8 cellular contexts compared by ENCODE assay signal in the genomic region with DNA sequence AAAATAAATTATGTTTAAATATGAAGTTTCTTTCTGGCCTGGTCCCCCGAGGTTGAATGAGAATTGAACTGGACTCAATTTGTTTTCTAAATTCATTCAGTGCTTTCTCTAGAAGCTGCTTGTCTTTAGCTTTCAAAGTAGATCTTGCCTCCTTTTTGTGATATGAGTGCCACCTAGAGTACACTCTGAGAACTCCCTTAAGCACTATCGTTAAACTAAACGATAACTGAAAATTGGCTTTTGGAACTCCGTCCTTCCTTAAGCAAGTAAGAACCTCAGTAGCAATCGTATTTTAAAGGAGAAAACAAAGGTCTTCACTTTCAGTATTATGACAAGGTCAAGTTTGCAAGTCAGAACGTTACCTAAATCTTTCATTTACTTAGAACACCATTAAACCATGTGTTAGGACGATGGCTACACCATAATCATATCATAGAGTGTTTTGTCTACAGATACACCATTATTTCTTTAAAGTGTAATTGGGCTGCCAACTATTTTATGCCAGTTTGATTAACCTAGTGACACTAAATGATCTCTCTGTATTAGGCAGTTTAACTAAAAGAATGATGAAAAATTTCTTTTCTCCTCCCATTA.
DNase-seq lines count a peak whose midpoint lies in the region; ATAC-seq, FAIRE-seq and TF ChIP-seq lines count a peak whose summit lies in the region.

No MANE protein-coding gene starts in this region.

- intact Hi-C loops in GM12878 (cut with micrococcal nuclease; ENCODE audit: unreplicated experiment) = loop anchor here (1.0 to 10.0 kb wide), 6 partner anchors 202 to 842 kb away; a partner anchor contains a TSS
- intact Hi-C loops in thyroid gland (cut with DNase I) = loop anchor here (10.0 kb wide), 2 partner anchors 202 to 232 kb away; no protein-coding TSS in a partner anchor

- H2AFZ ChIP-seq in GM12878 (ENCODE audit: control insufficient read depth, low read depth, low read length) = no peak overlapping the region

- no peak overlapping the region for H3K27ac ChIP-seq in GM12878 (ENCODE audit: control insufficient read depth, insufficient read depth)
- H3K27ac ChIP-seq in thyroid gland = no peak overlapping the region

- H3K36me3 ChIP-seq in GM12878 (ENCODE audit: control insufficient read depth in 2 of 2, insufficient read depth in 2 of 2, low read length in 1 of 2) (no peaks in the 10 kb centered on the region), thyroid gland (no peaks in the 10 kb centered on the region)

- peak; percentile 98 for FAIRE-seq in D721Med (lab: Jason Lieb, UNC)
- FAIRE-seq in GM12878 (lab: Jason Lieb, UNC) = no peak

- DNase-seq in D721Med (ENCODE audit: insufficient read length, low spot score) (no peak), GM19238 (ENCODE audit: insufficient read length, low spot score) (peak; percentile 2), NCI-H526 treated with DMSO at 0.1 percent for 48 hours (lab: John Stamatoyannopoulos, UW) (peak; percentile 34), GM12878 (ENCODE audit: low read depth, low spot score) (no peak), iris pigment epithelial cell (ENCODE audit: low read depth) (peak; percentile 59), thyroid gland (no peak), GOT3 (lab: John Stamatoyannopoulos, UW) (no peak)

- POLR2A ChIA-PET in GM12878 (lab: Charles Lee) = interaction anchor here (0.9 kb wide), 1 partner anchor 232 kb away, joined by 3 read pairs; no protein-coding TSS in a partner anchor

- H3K4me1 ChIP-seq in GM12878 (ENCODE audit: control insufficient read depth, insufficient read depth, low read length) (no peaks in the 10 kb centered on the region), thyroid gland (no peaks in the 10 kb centered on the region)

- BruUV-seq in GM12878 (replicated peaks; lab: Mats Ljungman, UMichigan) = no TSS peak

- ATAC-seq in HG03565 (IDR thresholded peaks at IDR 0.05; ENCODE audit: unreplicated experiment) = peak; percentile 62
- ATAC-seq in GM12878 = peak; percentile 86

- H3K9me3 ChIP-seq in GM12878 (replicated peaks; ENCODE audit: control insufficient read depth, insufficient read depth, low read length) (no peaks in the 10 kb centered on the region), thyroid gland (no peaks in the 10 kb centered on the region)

- no peak for TF ChIP-seq POLR2A in GM12878 (IDR thresholded peaks at IDR 0.05; ENCODE audit: low read depth, low read length)
- no peak for TF ChIP-seq POLR2A in thyroid gland (IDR thresholded peaks at IDR 0.05)

- TF ChIP-seq CTCF in D721Med (IDR thresholded peaks at IDR 0.05; ENCODE audit: insufficient read depth, missing control alignments) (peak; percentile 93), GM12878 (IDR thresholded peaks at IDR 0.05 in 2 of 3, conservative IDR thresholded peaks at IDR 0.05 in 1 of 3; ENCODE audit: control insufficient read depth in 2 of 3, extremely low read depth in 1 of 3, insufficient read depth in 1 of 3, low read depth in 3 of 3, low read length in 3 of 3) (peak; percentile 71 to 76 (median 72)), thyroid gland (IDR thresholded peaks at IDR 0.05) (peak; percentile 36 to 86 (median 70))

- CTCF ChIA-PET in GM12878 (lab: Yijun Ruan, JAX) = interaction anchor here (0.6 to 7.1 kb wide), 58 partner anchors 10 to 845 kb away, joined by 3 to 206 read pairs (median 4); no protein-coding TSS in a partner anchor

- H3K4me2 ChIP-seq in GM12878 (ENCODE audit: control insufficient read depth, insufficient read depth) = no peak overlapping the region

- no peak overlapping the region for H3K9ac ChIP-seq in GM12878 (ENCODE audit: control insufficient read depth, insufficient read depth, low read length)

- H3K27me3 ChIP-seq in GM12878 (replicated peaks in 1 of 2; ENCODE audit: control insufficient read depth in 2 of 2, insufficient read depth in 2 of 2, low read length in 1 of 2) (no peaks in the 10 kb centered on the region; a peak in 1 of 4 replicates), thyroid gland (no peaks in the 10 kb centered on the region)

- no peaks in the 10 kb centered on the region for H3K79me2 ChIP-seq in GM12878 (ENCODE audit: control insufficient read depth, insufficient read depth, low read length)

- TF ChIP-seq EP300 in GM12878 (IDR thresholded peaks at IDR 0.05; ENCODE audit: borderline replicate concordance in 1 of 2, control insufficient read depth in 1 of 2, low read depth in 2 of 2, low read length in 2 of 2) = no peak

- H4K20me1 ChIP-seq in GM12878 (ENCODE audit: control insufficient read depth, insufficient read depth) = no peaks in the 10 kb centered on the region

- WGBS in GM12878 (ENCODE audit: insufficient coverage, insufficient replicate concordance, low lambda C conversion rate, missing lambda C conversion rate) = 27% methylated on average over 7 of the region's 7 CpGs
- 15% methylated on average over 7 of the region's 7 CpGs for WGBS in thyroid gland, 2 donors

- RAD21 ChIA-PET in GM12878 (lab: Charles Lee; ENCODE audit: unreplicated experiment) = interaction anchor here (0.7 to 5.8 kb wide), 27 partner anchors 10 to 858 kb away, joined by 3 to 142 read pairs (median 6); no protein-coding TSS in a partner anchor

- SMC1A ChIA-PET in GM12878 (lab: Charles Lee; ENCODE audit: uncharacterized antibody, unreplicated experiment) = interaction anchor here (0.5 to 7.0 kb wide), 51 partner anchors 9 to 858 kb away, joined by 3 to 176 read pairs (median 5); no protein-coding TSS in a partner anchor

- in situ Hi-C loops in GM12878 (cut with MboI) = loop anchor here (5.0 to 10.0 kb wide), 2 partner anchors 232 to 670 kb away; no protein-coding TSS in a partner anchor

- no peak overlapping the region for H3K4me3 ChIP-seq in GM12878
- no peak overlapping the region for H3K4me3 ChIP-seq in thyroid gland (replicated peaks in 1 of 3)

- peak; percentile 99 for TF ChIP-seq RAD21 in GM12878 (IDR thresholded peaks at IDR 0.05; ENCODE audit: insufficient read depth, low read depth, low read length)

TF ChIP-seq in GM12878, 131 proteins besides CTCF, POLR2A, EP300 and RAD21:
- TF ChIP-seq NFYA (IDR thresholded peaks at IDR 0.05; ENCODE audit: borderline replicate concordance, low read depth, low read length) (no peak), CREB1 (IDR thresholded peaks at IDR 0.05; ENCODE audit: low read depth) (no peak), PAX8 (IDR thresholded peaks at IDR 0.05) (no peak), FOXM1 (IDR thresholded peaks at IDR 0.05; ENCODE audit: low read depth, low read length) (no peak), YY1 (IDR thresholded peaks at IDR 0.05; ENCODE audit: low read depth, low read length) (no peak), SMC3 (IDR thresholded peaks at IDR 0.05; ENCODE audit: borderline replicate concordance, low read length) (peak; percentile 80), MYB (IDR thresholded peaks at IDR 0.05; ENCODE audit: borderline replicate concordance, low read depth, low read length) (no peak)
- TF ChIP-seq, protein P1, sequence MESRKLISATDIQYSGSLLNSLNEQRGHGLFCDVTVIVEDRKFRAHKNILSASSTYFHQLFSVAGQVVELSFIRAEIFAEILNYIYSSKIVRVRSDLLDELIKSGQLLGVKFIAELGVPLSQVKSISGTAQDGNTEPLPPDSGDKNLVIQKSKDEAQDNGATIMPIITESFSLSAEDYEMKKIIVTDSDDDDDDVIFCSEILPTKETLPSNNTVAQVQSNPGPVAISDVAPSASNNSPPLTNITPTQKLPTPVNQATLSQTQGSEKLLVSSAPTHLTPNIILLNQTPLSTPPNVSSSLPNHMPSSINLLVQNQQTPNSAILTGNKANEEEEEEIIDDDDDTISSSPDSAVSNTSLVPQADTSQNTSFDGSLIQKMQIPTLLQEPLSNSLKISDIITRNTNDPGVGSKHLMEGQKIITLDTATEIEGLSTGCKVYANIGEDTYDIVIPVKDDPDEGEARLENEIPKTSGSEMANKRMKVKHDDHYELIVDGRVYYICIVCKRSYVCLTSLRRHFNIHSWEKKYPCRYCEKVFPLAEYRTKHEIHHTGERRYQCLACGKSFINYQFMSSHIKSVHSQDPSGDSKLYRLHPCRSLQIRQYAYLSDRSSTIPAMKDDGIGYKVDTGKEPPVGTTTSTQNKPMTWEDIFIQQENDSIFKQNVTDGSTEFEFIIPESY (IDR thresholded peaks at IDR 0.05) = no peak

Comparison
In these comparisons a context has a peak if more than half of its experiments do, and no peak if none do; other contexts are left out.
1. DNase-seq: peak in GM19238 (single experiment), NCI-H526 treated with DMSO at 0.1 percent for 48 hours (single experiment) and iris pigment epithelial cell (single experiment); none in D721Med (single experiment), GM12878 (single experiment), thyroid gland (0 of 2) and GOT3 (single experiment).
2. Peak in every context shown above with its lines, with median percentiles within 50 percentile points of each other: CTCF ChIP-seq.